Comparison of ENCODE assay signal across 8 cellular contexts in the genomic region with DNA sequence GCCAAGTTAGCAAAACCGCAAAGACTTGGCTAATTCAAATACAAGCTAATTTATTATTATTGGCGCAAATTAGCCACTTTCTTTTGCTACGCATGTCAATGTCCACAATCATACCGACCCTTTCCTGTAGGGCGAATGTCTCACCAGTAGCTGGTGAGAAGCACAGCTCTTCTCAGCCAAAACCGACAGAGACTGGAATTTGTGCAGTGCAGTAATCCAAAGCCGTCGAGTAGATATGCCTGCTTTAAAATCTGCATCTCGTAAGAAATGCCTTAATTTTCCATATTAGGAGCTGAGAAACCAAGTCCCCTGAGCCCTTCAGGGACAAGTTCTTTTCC. TPM values are rescaled to one million over a fixed set of nuclear protein-coding genes. Genes with fewer than 3 reads are reported as not detected.
DNase-seq lines count a peak whose midpoint lies in the region; TF ChIP-seq lines count a peak whose summit lies in the region.

No MANE protein-coding gene starts in this region.

- peak overlapping the region; percentile 92 to 94 for H3K27ac ChIP-seq in liver (ENCODE audit: low read depth in 1 of 2, low read length in 2 of 2)
- H3K27ac ChIP-seq in tibial nerve = peak overlapping the region; percentile 94 to 100 (median 98)

- no peaks in the 10 kb centered on the region for H3K9me3 ChIP-seq in liver (ENCODE audit: control insufficient read depth in 4 of 4, low read length in 3 of 4)
- no peaks in the 10 kb centered on the region for H3K9me3 ChIP-seq in tibial nerve

- WGBS in liver = 4% methylated on average over 9 of the region's 9 CpGs
- 0 to 2% methylated on average over 9 of the region's 9 CpGs for WGBS in tibial nerve, 2 donors

- H3K4me1 ChIP-seq in liver (ENCODE audit: control insufficient read depth in 4 of 4, insufficient read depth in 4 of 4, low read length in 3 of 4) (peaks cover 2 to 25% (median 22%) of the 10 kb centered on the region in 4 donors), tibial nerve (peaks cover 0 to 42% (median 12%) of the 10 kb centered on the region in 4 donors)

- H3K36me3 ChIP-seq in liver (ENCODE audit: control insufficient read depth in 4 of 4, insufficient read depth in 3 of 4, low read depth in 1 of 4, low read length in 3 of 4) (no peaks in the 10 kb centered on the region), tibial nerve (no peaks in the 10 kb centered on the region)

- DNase-seq in NCI-H2227 (lab: John Stamatoyannopoulos, UW; ENCODE audit: unreplicated experiment) (peak; percentile 61), NCI-H2227 treated with DMSO at 0.1 percent for 48 hours (lab: John Stamatoyannopoulos, UW) (no peak), H4 (ENCODE audit: low spot score) (peak; percentile 59), NCI-H69 (lab: John Stamatoyannopoulos, UW) (peak; percentile 86), cardiac fibroblast (ENCODE audit: low read depth in 2 of 2) (peak; percentile 89), tibial nerve (ENCODE audit: low spot score in 2 of 2) (peak in 1 of 2 donors; percentile 10), islet precursor cell (no peak)

- TF ChIP-seq CTCF in cardiac fibroblast (IDR thresholded peaks at IDR 0.05; ENCODE audit: low read depth, low read length) (peak; percentile 23), liver (IDR thresholded peaks at IDR 0.05; ENCODE audit: low read depth, low read length, missing input control) (peak; percentile 17), tibial nerve (IDR thresholded peaks at IDR 0.05) (no peak)

- TF ChIP-seq EP300 in tibial nerve (IDR thresholded peaks at IDR 0.05) = no peak

- peak overlapping the region; percentile 37 to 94 for H3K4me3 ChIP-seq in cardiac fibroblast (replicated peaks in 1 of 2; ENCODE audit: low read depth in 2 of 2, low read length in 2 of 2)
- H3K4me3 ChIP-seq in liver (ENCODE audit: low read depth in 1 of 3, low read length in 3 of 3) = peak overlapping the region; percentile 36 to 74 (median 50)
- H3K4me3 ChIP-seq in tibial nerve = peak overlapping the region; percentile 76 to 99 (median 92)

- TF ChIP-seq POLR2A in tibial nerve (IDR thresholded peaks at IDR 0.05) = no peak

- peak overlapping the region; percentile 23 to 72 for H3K9ac ChIP-seq in liver (ENCODE audit: low read depth in 1 of 2, low read length in 2 of 2)

- H3K27me3 ChIP-seq in liver (ENCODE audit: control insufficient read depth in 4 of 4, insufficient read depth in 4 of 4, low read length in 3 of 4) (no peaks in the 10 kb centered on the region), tibial nerve (no peaks in the 10 kb centered on the region)

- no peak for TF ChIP-seq RAD21 in liver (IDR thresholded peaks at IDR 0.05)

TF ChIP-seq in liver, 16 proteins besides CTCF, POLR2A, EP300 and RAD21:
- TF ChIP-seq, protein P1, sequence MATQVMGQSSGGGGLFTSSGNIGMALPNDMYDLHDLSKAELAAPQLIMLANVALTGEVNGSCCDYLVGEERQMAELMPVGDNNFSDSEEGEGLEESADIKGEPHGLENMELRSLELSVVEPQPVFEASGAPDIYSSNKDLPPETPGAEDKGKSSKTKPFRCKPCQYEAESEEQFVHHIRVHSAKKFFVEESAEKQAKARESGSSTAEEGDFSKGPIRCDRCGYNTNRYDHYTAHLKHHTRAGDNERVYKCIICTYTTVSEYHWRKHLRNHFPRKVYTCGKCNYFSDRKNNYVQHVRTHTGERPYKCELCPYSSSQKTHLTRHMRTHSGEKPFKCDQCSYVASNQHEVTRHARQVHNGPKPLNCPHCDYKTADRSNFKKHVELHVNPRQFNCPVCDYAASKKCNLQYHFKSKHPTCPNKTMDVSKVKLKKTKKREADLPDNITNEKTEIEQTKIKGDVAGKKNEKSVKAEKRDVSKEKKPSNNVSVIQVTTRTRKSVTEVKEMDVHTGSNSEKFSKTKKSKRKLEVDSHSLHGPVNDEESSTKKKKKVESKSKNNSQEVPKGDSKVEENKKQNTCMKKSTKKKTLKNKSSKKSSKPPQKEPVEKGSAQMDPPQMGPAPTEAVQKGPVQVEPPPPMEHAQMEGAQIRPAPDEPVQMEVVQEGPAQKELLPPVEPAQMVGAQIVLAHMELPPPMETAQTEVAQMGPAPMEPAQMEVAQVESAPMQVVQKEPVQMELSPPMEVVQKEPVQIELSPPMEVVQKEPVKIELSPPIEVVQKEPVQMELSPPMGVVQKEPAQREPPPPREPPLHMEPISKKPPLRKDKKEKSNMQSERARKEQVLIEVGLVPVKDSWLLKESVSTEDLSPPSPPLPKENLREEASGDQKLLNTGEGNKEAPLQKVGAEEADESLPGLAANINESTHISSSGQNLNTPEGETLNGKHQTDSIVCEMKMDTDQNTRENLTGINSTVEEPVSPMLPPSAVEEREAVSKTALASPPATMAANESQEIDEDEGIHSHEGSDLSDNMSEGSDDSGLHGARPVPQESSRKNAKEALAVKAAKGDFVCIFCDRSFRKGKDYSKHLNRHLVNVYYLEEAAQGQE (IDR thresholded peaks at IDR 0.05) = no peak
- TF ChIP-seq ZBTB33 (IDR thresholded peaks at IDR 0.05) = peak; percentile 28

RNA-seq across cellular contexts. Expression of gene MINDY2, which starts 0.6 kb away (rescaled TPM):
- total RNA-seq in H4 (2014; rRNA removed; shearing (Covaris generic)) = 2.5 and 3.4 TPM in 2 replicates
- total RNA-seq in liver (1 to 10 TPM; 5.3 to 7.0 TPM), tibial nerve (10 to 100 TPM; 26.1 to 47.4 (median 39.9) TPM)
- polyA plus RNA-seq in liver = 1 to 10 TPM; 1.5 to 5.0 TPM

RNA-seq across cellular contexts. Expression of gene ADAM10, which starts 21.0 kb away (rescaled TPM):
- 37.4 and 58.3 TPM in 2 replicates for total RNA-seq in H4 (2014; rRNA removed; shearing (Covaris generic))
- total RNA-seq in liver (10 to 100 TPM; 45.3 to 55.6 TPM), tibial nerve (100 to 1,000 TPM in 2 of 4 donors, 10 to 100 TPM in 2; 64.8 to 132 (median 94.3) TPM)
- polyA plus RNA-seq in liver = 10 to 100 TPM; 12.6 to 23.8 TPM

Comparison
In these comparisons a context has a peak if more than half of its experiments do, and no peak if none do; other contexts are left out.
1. DNase-seq: peak in NCI-H2227 (single experiment), H4 (single experiment), NCI-H69 (single experiment) and cardiac fibroblast (2 of 2); none in NCI-H2227 treated with DMSO at 0.1 percent for 48 hours (single experiment) and islet precursor cell (single experiment).
2. CTCF ChIP-seq: peak in cardiac fibroblast (single experiment) and liver (single experiment); none in tibial nerve (0 of 5).
3. Peak in every context shown above with its lines, with median percentiles within 50 percentile points of each other: H3K4me3 ChIP-seq.